In the genomic region with DNA sequence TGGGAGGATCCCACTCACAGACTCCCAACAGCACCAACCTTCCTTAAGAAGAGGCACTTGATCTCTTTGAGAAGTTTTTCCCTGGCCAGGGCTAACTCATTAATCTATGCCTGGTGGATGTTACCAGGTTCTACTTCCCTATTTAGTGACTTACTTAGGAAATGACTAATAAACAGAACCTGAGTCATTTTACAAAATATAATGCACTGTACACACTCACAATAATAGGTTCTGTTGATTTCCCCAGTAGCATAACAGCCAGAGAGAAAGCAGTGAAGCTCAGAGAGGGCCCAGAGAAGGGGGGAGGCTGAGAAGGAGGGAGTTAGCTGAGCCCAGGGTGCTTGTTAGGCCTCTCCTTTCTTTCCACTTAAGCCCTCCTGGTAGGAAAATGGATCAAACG, we compare ENCODE assay signal across 1 cellular context.
TF ChIP-seq lines count a peak whose summit lies in the region.

No MANE protein-coding gene starts in this region.

TF ChIP-seq in GM12878, 131 proteins besides CTCF, POLR2A, EP300 and RAD21 (continued from another document):
- TF ChIP-seq BHLHE40 (IDR thresholded peaks at IDR 0.05; ENCODE audit: borderline replicate concordance in 1 of 2, low read depth in 2 of 2, low read length in 1 of 2) (no peak), PAX8 (IDR thresholded peaks at IDR 0.05) (no peak), IKZF2 (IDR thresholded peaks at IDR 0.05) (peak; percentile 58 to 61), NR2F1 (conservative IDR thresholded peaks at IDR 0.05) (0 out of 2 replicates have a peak, but pooled peaks have one; percentile 21), SIX5 (IDR thresholded peaks at IDR 0.05; ENCODE audit: low read depth, low read length, severe bottlenecking) (no peak), YBX1 (IDR thresholded peaks at IDR 0.05) (no peak), SREBF1 (IDR thresholded peaks at IDR 0.05; ENCODE audit: low read length) (0 out of 2 replicates have a peak, but pooled peaks have one; percentile 35), NFIC (IDR thresholded peaks at IDR 0.05; ENCODE audit: low read depth, low read length) (peak; percentile 59), JUND (IDR thresholded peaks at IDR 0.05; ENCODE audit: low read depth, low read length) (0 out of 2 replicates have a peak, but pooled peaks have one; percentile 36), BCLAF1 (IDR thresholded peaks at IDR 0.05) (no peak), RUNX3 (IDR thresholded peaks at IDR 0.05; ENCODE audit: low read length) (no peak), MTA2 (IDR thresholded peaks at IDR 0.05; ENCODE audit: low read depth) (peak; percentile 51), EGR1 (IDR thresholded peaks at IDR 0.05; ENCODE audit: borderline replicate concordance in 1 of 2, low read depth in 2 of 2, low read length in 2 of 2) (no peak), ASH2L (IDR thresholded peaks at IDR 0.05; ENCODE audit: borderline replicate concordance, low read depth) (no peak), PBX3 (IDR thresholded peaks at IDR 0.05; ENCODE audit: insufficient replicate concordance, low read depth, low read length) (peak; percentile 36), SUZ12 (IDR thresholded peaks at IDR 0.05; ENCODE audit: unreplicated experiment) (no peak), RAD51 (IDR thresholded peaks at IDR 0.05) (no peak), MEF2A (IDR thresholded peaks at IDR 0.05; ENCODE audit: insufficient read depth, low read depth, low read length) (0 out of 2 replicates have a peak, but pooled peaks have one; percentile 12), MXI1 (IDR thresholded peaks at IDR 0.05; ENCODE audit: low read depth, low read length) (no peak), DPF2 (IDR thresholded peaks at IDR 0.05) (0 out of 2 replicates have a peak, but pooled peaks have one; percentile 43), PAX5 (IDR thresholded peaks at IDR 0.05; ENCODE audit: borderline replicate concordance, low read depth, low read length) (peak; percentile 71; the same call in 1 of the 2 replicates), ATF2 (IDR thresholded peaks at IDR 0.05; ENCODE audit: low read length) (peak; percentile 40; the same call in 1 of the 2 replicates), ZSCAN29 (IDR thresholded peaks at IDR 0.05) (no peak), PKNOX1 (IDR thresholded peaks at IDR 0.05) (peak; percentile 77), ZNF217 (IDR thresholded peaks at IDR 0.05) (0 out of 2 replicates have a peak, but pooled peaks have one; percentile 59), CREB1 (IDR thresholded peaks at IDR 0.05; ENCODE audit: low read depth) (no peak), E2F8 (IDR thresholded peaks at IDR 0.05; ENCODE audit: low read depth, partially characterized antibody) (no peak), IKZF1 (conservative IDR thresholded peaks at IDR 0.05) (peak; percentile 63)
- TF ChIP-seq, protein P1, sequence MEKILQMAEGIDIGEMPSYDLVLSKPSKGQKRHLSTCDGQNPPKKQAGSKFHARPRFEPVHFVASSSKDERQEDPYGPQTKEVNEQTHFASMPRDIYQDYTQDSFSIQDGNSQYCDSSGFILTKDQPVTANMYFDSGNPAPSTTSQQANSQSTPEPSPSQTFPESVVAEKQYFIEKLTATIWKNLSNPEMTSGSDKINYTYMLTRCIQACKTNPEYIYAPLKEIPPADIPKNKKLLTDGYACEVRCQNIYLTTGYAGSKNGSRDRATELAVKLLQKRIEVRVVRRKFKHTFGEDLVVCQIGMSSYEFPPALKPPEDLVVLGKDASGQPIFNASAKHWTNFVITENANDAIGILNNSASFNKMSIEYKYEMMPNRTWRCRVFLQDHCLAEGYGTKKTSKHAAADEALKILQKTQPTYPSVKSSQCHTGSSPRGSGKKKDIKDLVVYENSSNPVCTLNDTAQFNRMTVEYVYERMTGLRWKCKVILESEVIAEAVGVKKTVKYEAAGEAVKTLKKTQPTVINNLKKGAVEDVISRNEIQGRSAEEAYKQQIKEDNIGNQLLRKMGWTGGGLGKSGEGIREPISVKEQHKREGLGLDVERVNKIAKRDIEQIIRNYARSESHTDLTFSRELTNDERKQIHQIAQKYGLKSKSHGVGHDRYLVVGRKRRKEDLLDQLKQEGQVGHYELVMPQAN (conservative IDR thresholded peaks at IDR 0.05): no peak
- TF ChIP-seq, protein P2, sequence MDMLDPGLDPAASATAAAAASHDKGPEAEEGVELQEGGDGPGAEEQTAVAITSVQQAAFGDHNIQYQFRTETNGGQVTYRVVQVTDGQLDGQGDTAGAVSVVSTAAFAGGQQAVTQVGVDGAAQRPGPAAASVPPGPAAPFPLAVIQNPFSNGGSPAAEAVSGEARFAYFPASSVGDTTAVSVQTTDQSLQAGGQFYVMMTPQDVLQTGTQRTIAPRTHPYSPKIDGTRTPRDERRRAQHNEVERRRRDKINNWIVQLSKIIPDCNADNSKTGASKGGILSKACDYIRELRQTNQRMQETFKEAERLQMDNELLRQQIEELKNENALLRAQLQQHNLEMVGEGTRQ (IDR thresholded peaks at IDR 0.05; ENCODE audit: borderline replicate concordance, low read depth, low read length): no peak
TF ChIP-seq in GM12878: peak in this region for 22.
